17 cellular contexts compared by ENCODE assay signal in genomic region chr20:30503992-30504570, GRCh38.
DNase-seq lines count a peak whose midpoint lies in the region; ATAC-seq, FAIRE-seq and TF ChIP-seq lines count a peak whose summit lies in the region.
"Had no signal": no experiment of that assay in that cellular context is flagged by ENCODE, and none has a peak within 500 bp of the region (broad histone marks: within the 10 kb centered on the region; RNA-seq: fewer than 3 reads in every experiment).

No MANE protein-coding gene starts in this region.

- H3K4me2 ChIP-seq in DND-41 (ENCODE audit: insufficient read depth, low read length) (peak overlapping the region; percentile 57; the same call in 1 of the 2 replicates), KMS-11 (peak overlapping the region; percentile 25; the same call in 1 of the 2 replicates), K562 (ENCODE audit: insufficient read depth, low read length) (no peak overlapping the region)
- H3K4me2 ChIP-seq: BLaER1 had no signal

- H2AFZ ChIP-seq in DND-41 (ENCODE audit: low read depth, low read length) (no peak overlapping the region; the same call in 1 of the 2 replicates), KMS-11 (ENCODE audit: low read depth) (no peak overlapping the region; the same call in 1 of the 2 replicates), K562 (ENCODE audit: low read depth, low read length) (no peak overlapping the region)
- H2AFZ ChIP-seq: GM23248 had no signal

- H3K27me3 ChIP-seq in DND-41 (ENCODE audit: insufficient read depth, low read length, poor library complexity) (no peaks in the 10 kb centered on the region), KMS-11 (ENCODE audit: insufficient read depth, low read depth) (no peaks in the 10 kb centered on the region), K562 (ENCODE audit: control insufficient read depth in 2 of 2, insufficient read depth in 2 of 2, low read length in 2 of 2) (peaks cover 0 to 11% of the 10 kb centered on the region in 2 experiments; a peak in 2 of 5 replicates), right atrium auricular region (no peaks in the 10 kb centered on the region)
- H3K27me3 ChIP-seq: BLaER1 had no signal

- H3K9me3 ChIP-seq in DND-41 (ENCODE audit: insufficient read depth, low read length, severe bottlenecking), result no peaks in the 10 kb centered on the region
- no peaks in the 10 kb centered on the region for H3K9me3 ChIP-seq in K562 (replicated peaks; ENCODE audit: control insufficient read depth, insufficient read depth, low read depth, low read length)
- H3K9me3 ChIP-seq in right atrium auricular region, result no peaks in the 10 kb centered on the region
- H3K9me3 ChIP-seq: HAP-1 had no signal

- H3K4me1 ChIP-seq in DND-41 (ENCODE audit: insufficient read depth, low read length) (peaks cover 26% of the 10 kb centered on the region), KMS-11 (ENCODE audit: low read depth, poor library complexity, severe bottlenecking) (peaks cover 28% of the 10 kb centered on the region), K562 (replicated peaks in 1 of 2; ENCODE audit: control insufficient read depth in 2 of 2, insufficient read depth in 2 of 2, low read length in 2 of 2) (no peaks in the 10 kb centered on the region; a peak in 1 of 5 replicates), right atrium auricular region (no peaks in the 10 kb centered on the region)
- H3K4me1 ChIP-seq: BLaER1 had no signal

- no peak for TF ChIP-seq POLR2A in K562 (conservative IDR thresholded peaks at IDR 0.05)

- WGBS in K562 (ENCODE audit: insufficient coverage, low coverage, missing lambda C conversion rate), result 0% methylated on average over 2 of the region's 3 CpGs

- intact Hi-C loops in K562 (cut with micrococcal nuclease), result loop anchor here (10.0 kb wide), 2 partner anchors 81 to 739 kb away; no protein-coding TSS in a partner anchor

- no peak overlapping the region for H3K27ac ChIP-seq in DND-41 (ENCODE audit: low read length)
- no peak overlapping the region for H3K27ac ChIP-seq in KMS-11
- no peak overlapping the region for H3K27ac ChIP-seq in K562 (ENCODE audit: extremely low read depth, low read depth, low read length)
- no peak overlapping the region for H3K27ac ChIP-seq in right atrium auricular region
- H3K27ac ChIP-seq: BLaER1, GM23248, HL-60 had no signal

- H3K9ac ChIP-seq in DND-41 (ENCODE audit: low read depth, low read length), result no peak overlapping the region
- H3K9ac ChIP-seq in KMS-11, result no peak overlapping the region
- H3K9ac ChIP-seq in K562 (ENCODE audit: insufficient read depth in 1 of 2, low read depth in 2 of 2, low read length in 2 of 2), result no peak overlapping the region
- H3K9ac ChIP-seq: BLaER1, GM23248 had no signal

- CTCF ChIA-PET in K562 (lab: Yijun Ruan, JAX; ENCODE audit: low intra/inter-chr PET ratio), result interaction anchor here (0.7 kb wide), 1 partner anchor 1407 kb away, joined by 3 read pairs; no protein-coding TSS in a partner anchor

- FAIRE-seq in K562 (lab: Jason Lieb, UNC), result no peak
- FAIRE-seq: A204.1, GM12891 had no signal

- H3K79me2 ChIP-seq in DND-41 (ENCODE audit: insufficient read depth, low read length), result no peaks in the 10 kb centered on the region
- no peaks in the 10 kb centered on the region for H3K79me2 ChIP-seq in KMS-11 (ENCODE audit: insufficient read depth, low read depth)
- H3K79me2 ChIP-seq in K562 (ENCODE audit: control insufficient read depth, insufficient read depth, low read length), result no peaks in the 10 kb centered on the region

- TF ChIP-seq CTCF in DND-41 (IDR thresholded peaks at IDR 0.05; ENCODE audit: borderline replicate concordance, extremely low read depth, low read length, poor library complexity, severe bottlenecking), result no peak
- TF ChIP-seq CTCF in KMS-11 (conservative IDR thresholded peaks at IDR 0.05; ENCODE audit: low read depth, low read length), result no peak
- no peak for TF ChIP-seq CTCF in K562 (IDR thresholded peaks at IDR 0.05 in 2 of 3, conservative IDR thresholded peaks at IDR 0.05 in 1 of 3; ENCODE audit: insufficient read depth in 2 of 3, low read depth in 1 of 3, low read length in 3 of 3)
- no peak for TF ChIP-seq CTCF in right atrium auricular region (IDR thresholded peaks at IDR 0.05)

- H3K4me3 ChIP-seq in DND-41 (ENCODE audit: low read depth in 1 of 2, low read length in 2 of 2) (no peak overlapping the region), KMS-11 (IDR thresholded peaks at IDR 0.05; ENCODE audit: insufficient read depth, low read depth, low read length) (no peak overlapping the region), K562 (no peak overlapping the region), right atrium auricular region (no peak overlapping the region)
- H3K4me3 ChIP-seq: BLaER1, GM23248, HAP-1 had no signal

- no peak for TF ChIP-seq EP300 in K562 (IDR thresholded peaks at IDR 0.05; ENCODE audit: low read length)

- H3K36me3 ChIP-seq in DND-41 (ENCODE audit: insufficient read depth, low read length), result no peaks in the 10 kb centered on the region
- H3K36me3 ChIP-seq in KMS-11 (ENCODE audit: insufficient read depth), result no peaks in the 10 kb centered on the region
- H3K36me3 ChIP-seq in K562 (ENCODE audit: control insufficient read depth, insufficient read depth, low read length), result no peaks in the 10 kb centered on the region
- no peaks in the 10 kb centered on the region for H3K36me3 ChIP-seq in right atrium auricular region
- H3K36me3 ChIP-seq: BLaER1, HAP-1 had no signal

- in situ Hi-C loops in K562 (cut with MboI), result loop anchor here (25.0 kb wide), 1 partner anchor 142 kb away; no protein-coding TSS in a partner anchor

- TF ChIP-seq RAD21 in K562 (CRISPR knock-in tag; conservative IDR thresholded peaks at IDR 0.05 in 1 of 2, IDR thresholded peaks at IDR 0.05 in 1 of 2), result no peak

- ATAC-seq in DND-41 (ENCODE audit: insufficient read depth, low read depth) (no peak), K562 (no peak)

- POLR2A ChIA-PET in K562 (lab: Yijun Ruan, JAX), result no interaction called here

- no peaks in the 10 kb centered on the region for H3K9me1 ChIP-seq in K562 (ENCODE audit: control insufficient read depth, insufficient read depth, low read length)

- DNase-seq in DND-41 (no peak), K562 (ENCODE audit: extremely low read depth in 1 of 4, low spot score in 3 of 4) (no peak), right atrium auricular region (ENCODE audit: low spot score) (no peak), AG08396 (ENCODE audit: low spot score) (no peak)
- no peak for DNase-seq in stimulated activated CD4-positive, alpha-beta T cell treated with anti-CD3 and anti-CD28 coated beads, Interleukin-2, amount 100 ng/mL, for 48 hours
- DNase-seq: CD4-positive, alpha-beta memory T cell; DMS153; DMS79; GM23248; IMR-90; KBM-7 had no signal

- no peaks in the 10 kb centered on the region for H4K20me1 ChIP-seq in DND-41 (ENCODE audit: insufficient read depth, low read length)
- no peaks in the 10 kb centered on the region for H4K20me1 ChIP-seq in KMS-11 (ENCODE audit: insufficient read depth)
- H4K20me1 ChIP-seq in K562 (replicated peaks; ENCODE audit: control insufficient read depth, insufficient read depth, low read length), result no peaks in the 10 kb centered on the region
- H4K20me1 ChIP-seq: BLaER1 had no signal

- BruUV-seq in K562 (replicated peaks; lab: Mats Ljungman, UMichigan), result no TSS peak

TF ChIP-seq in K562, 482 proteins besides CTCF, POLR2A, EP300 and RAD21:
- TF ChIP-seq HDAC1 (IDR thresholded peaks at IDR 0.05) (0 out of 4 replicates have a peak, but pooled peaks of 1 of the 2 experiments have one; percentile 28), ZNF695 (CRISPR knock-in tag; IDR thresholded peaks at IDR 0.05) (no peak), ZNF512 (tag; IDR thresholded peaks at IDR 0.05) (peak; percentile 58), NKRF (IDR thresholded peaks at IDR 0.05; ENCODE audit: borderline replicate concordance) (no peak)
